ENCODE assay signal across 9 cellular contexts in the genomic region with DNA sequence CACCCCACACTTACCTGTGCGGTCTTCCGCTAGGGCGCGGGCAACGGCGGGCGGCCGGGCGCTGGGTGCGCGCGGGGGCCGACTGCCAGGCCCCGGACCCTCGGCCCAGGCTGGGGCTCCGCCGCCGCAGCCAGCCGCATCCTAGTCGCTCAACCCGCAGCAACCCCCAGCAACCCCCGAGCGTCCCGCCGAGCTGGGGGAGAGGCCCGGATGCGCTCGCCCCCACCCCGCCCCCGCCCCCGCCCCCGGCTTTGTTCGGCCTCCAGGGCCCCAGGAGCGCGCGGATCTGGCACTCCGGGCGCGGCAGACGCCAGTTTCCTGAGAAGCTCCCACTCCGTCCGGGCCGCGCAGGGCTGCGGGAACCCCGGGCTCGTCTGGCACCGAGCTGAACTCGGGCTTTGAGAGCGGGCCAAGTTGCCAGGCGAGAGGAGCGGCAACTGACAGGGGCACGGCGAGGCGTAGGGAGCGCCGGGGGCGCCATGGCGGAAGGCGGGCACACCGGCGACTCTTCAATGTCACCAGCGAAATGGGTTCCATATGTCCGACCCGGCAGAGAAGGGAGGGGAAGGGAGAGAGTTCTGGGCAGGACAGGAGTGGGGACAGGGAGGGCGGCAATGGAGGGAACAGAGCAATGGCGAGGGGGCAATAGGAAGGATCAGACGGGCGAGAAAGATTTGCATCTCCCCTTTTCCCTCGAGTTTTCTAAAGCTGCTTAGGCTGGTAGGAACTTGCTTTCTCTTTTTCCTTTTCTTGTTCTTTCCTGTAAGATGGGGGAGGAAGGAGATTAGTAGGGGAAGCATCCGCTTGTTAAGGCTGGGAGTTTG. TPM values are rescaled to one million over a fixed set of nuclear protein-coding genes. Genes with fewer than 3 reads are reported as not detected.
DNase-seq lines count a peak whose midpoint lies in the region; ATAC-seq, FAIRE-seq and TF ChIP-seq lines count a peak whose summit lies in the region.
"Had no signal": no experiment of that assay in that cellular context is flagged by ENCODE, and none has a peak within 500 bp of the region (broad histone marks: within the 10 kb centered on the region; RNA-seq: fewer than 3 reads in every experiment).

No MANE protein-coding gene starts in this region.

- TF ChIP-seq CTCF in astrocyte (IDR thresholded peaks at IDR 0.05; ENCODE audit: insufficient read depth, low read depth, low read length) (no peak), kidney (IDR thresholded peaks at IDR 0.05; ENCODE audit: borderline replicate concordance, extremely low read depth, insufficient read depth) (no peak)

- H3K27ac Mint-ChIP-seq in astrocyte (ENCODE audit: unreplicated experiment), result no peak overlapping the region
- no peak overlapping the region for H3K27ac Mint-ChIP-seq in activated CD8-positive, alpha-beta memory T cell treated with anti-CD3 and anti-CD28 coated beads, Interleukin-2, amount 10 ng/mL, durations not matched to agents 7 days and 5 days

- H3K4me3 ChIP-seq in HUES64 (ENCODE audit: low read length) (peak overlapping the region; percentile 31), astrocyte (ENCODE audit: insufficient read depth, low read depth, low read length) (peak overlapping the region; percentile 58), kidney (ENCODE audit: low read length in 2 of 2) (peak overlapping the region; percentile 45 to 54), skin epidermis (peak overlapping the region; percentile 11 to 40 (median 27))

- H3K36me3 Mint-ChIP-seq in astrocyte (ENCODE audit: low read depth, unreplicated experiment), result no peaks in the 10 kb centered on the region
- peaks cover 1% of the 10 kb centered on the region for H3K36me3 Mint-ChIP-seq in activated CD8-positive, alpha-beta memory T cell treated with anti-CD3 and anti-CD28 coated beads, Interleukin-2, amount 10 ng/mL, durations not matched to agents 7 days and 5 days

- H3K27ac ChIP-seq in HUES64 (ENCODE audit: low read depth, low read length), result no peak overlapping the region
- H3K27ac ChIP-seq in astrocyte (ENCODE audit: low read depth, low read length), result peak overlapping the region; percentile 65
- H3K27ac ChIP-seq in kidney (ENCODE audit: low read depth in 2 of 2, low read length in 2 of 2), result peak overlapping the region; percentile 77 to 78
- peak overlapping the region in 17 of 21 experiments; percentile 1 to 82 (median 55) for H3K27ac ChIP-seq in skin epidermis

- WGBS in HUES64, result under 1% methylated on average over 71 of the region's 71 CpGs

- H3K9ac ChIP-seq in HUES64 (ENCODE audit: low read depth, low read length) (no peak overlapping the region), astrocyte (ENCODE audit: low read length) (peak overlapping the region; percentile 79), kidney (ENCODE audit: low read length in 2 of 2) (peak overlapping the region in 1 of 2 donors; percentile 65)

- no peaks in the 10 kb centered on the region for H3K4me1 Mint-ChIP-seq in astrocyte (ENCODE audit: low read depth, unreplicated experiment)
- H3K4me1 Mint-ChIP-seq in activated CD8-positive, alpha-beta memory T cell treated with anti-CD3 and anti-CD28 coated beads, Interleukin-2, amount 10 ng/mL, durations not matched to agents 7 days and 5 days, result peaks cover 14% of the 10 kb centered on the region

- H3K79me2 ChIP-seq in astrocyte (ENCODE audit: insufficient read depth, low read length), result peaks cover 94% of the 10 kb centered on the region

- H3K36me3 ChIP-seq in HUES64 (ENCODE audit: insufficient read depth, low read length) (no peaks in the 10 kb centered on the region), astrocyte (ENCODE audit: insufficient read depth, low read length) (no peaks in the 10 kb centered on the region), kidney (ENCODE audit: control insufficient read depth in 1 of 2, insufficient read depth in 2 of 2, low read length in 2 of 2) (peaks cover 2 to 5% of the 10 kb centered on the region in 2 donors)

- H3K4me3 Mint-ChIP-seq in astrocyte (ENCODE audit: unreplicated experiment), result no peak overlapping the region
- no peak overlapping the region for H3K4me3 Mint-ChIP-seq in activated CD8-positive, alpha-beta memory T cell treated with anti-CD3 and anti-CD28 coated beads, Interleukin-2, amount 10 ng/mL, durations not matched to agents 7 days and 5 days

- intact Hi-C loops in kidney (cut with DNase I), result no loop called here

- H4K20me1 ChIP-seq in astrocyte (ENCODE audit: insufficient read depth, low read length), result peaks cover 9% of the 10 kb centered on the region

- H3K4me2 ChIP-seq in astrocyte (ENCODE audit: low read length), result peak overlapping the region; percentile 86

- peaks cover 45% of the 10 kb centered on the region for H3K27me3 Mint-ChIP-seq in astrocyte (ENCODE audit: low read depth, unreplicated experiment)
- peaks cover 4% of the 10 kb centered on the region for H3K27me3 Mint-ChIP-seq in activated CD8-positive, alpha-beta memory T cell treated with anti-CD3 and anti-CD28 coated beads, Interleukin-2, amount 10 ng/mL, durations not matched to agents 7 days and 5 days

- CTCF ChIA-PET in activated CD8-positive, alpha-beta memory T cell treated with anti-CD3 and anti-CD28 coated beads, Interleukin-2, amount 10 ng/mL, durations not matched to agents 7 days and 5 days (lab: Charles Lee), result interaction anchor here (0.6 to 2.1 kb wide), 2 partner anchors 8 to 72 kb away, joined by 4 to 7 read pairs; no protein-coding TSS in a partner anchor

- H3K9me3 ChIP-seq in HUES64 (ENCODE audit: insufficient read depth, low read depth, low read length) (no peaks in the 10 kb centered on the region), astrocyte (ENCODE audit: insufficient read depth, low read depth, low read length) (no peaks in the 10 kb centered on the region), kidney (ENCODE audit: control insufficient read depth in 1 of 2, low read length in 2 of 2) (no peaks in the 10 kb centered on the region)

- peaks cover 100% of the 10 kb centered on the region for H3K27me3 ChIP-seq in HUES64 (ENCODE audit: insufficient read depth, low read length)
- H3K27me3 ChIP-seq in astrocyte (ENCODE audit: insufficient read depth, low read length), result peaks cover 85% of the 10 kb centered on the region

- H3K4me1 ChIP-seq in HUES64 (ENCODE audit: insufficient read depth, low read length) (peaks cover 13% of the 10 kb centered on the region), astrocyte (ENCODE audit: insufficient read depth, low read length) (peaks cover 24% of the 10 kb centered on the region), kidney (ENCODE audit: control insufficient read depth in 1 of 2, insufficient read depth in 1 of 2, low read depth in 1 of 2, low read length in 2 of 2) (peaks cover 56 to 62% of the 10 kb centered on the region in 2 donors)

- DNase-seq in astrocyte (ENCODE audit: low read depth) (no peak), kidney (peak; percentile 79), COLO829 (ENCODE audit: low spot score) (no peak)
- DNase-seq in activated CD8-positive, alpha-beta memory T cell treated with anti-CD3 and anti-CD28 coated beads, Interleukin-2, amount 10 ng/mL, durations not matched to agents 7 days and 5 days, result no peak
- DNase-seq: glutamatergic neuron had no signal

- ATAC-seq in activated CD8-positive, alpha-beta memory T cell treated with anti-CD3 and anti-CD28 coated beads, Interleukin-2, amount 10 ng/mL, durations not matched to agents 7 days and 5 days, result no peak
- ATAC-seq in HG03159 (IDR thresholded peaks at IDR 0.05; ENCODE audit: unreplicated experiment), result no peak
- no peak for ATAC-seq in GM18861 (IDR thresholded peaks at IDR 0.05; ENCODE audit: unreplicated experiment)

- H2AFZ ChIP-seq in astrocyte (ENCODE audit: low read depth, low read length), result no peak overlapping the region

- FAIRE-seq in astrocyte (lab: Jason Lieb, UNC) (no peak), kidney (lab: Jason Lieb, UNC) (no peak)

- H3K9me3 Mint-ChIP-seq in astrocyte (ENCODE audit: unreplicated experiment), result peaks cover 20% of the 10 kb centered on the region
- no peaks in the 10 kb centered on the region for H3K9me3 Mint-ChIP-seq in activated CD8-positive, alpha-beta memory T cell treated with anti-CD3 and anti-CD28 coated beads, Interleukin-2, amount 10 ng/mL, durations not matched to agents 7 days and 5 days (ENCODE audit: low read depth)

RNA-seq across cellular contexts. Expression of a gene that starts 13.7 kb away (rescaled TPM):
- 0.45 TPM for polyA plus RNA-seq in HUES64 (2013, experiment 1 of 2)
- polyA plus RNA-seq in HUES64 (2013, experiment 2 of 2), result 0.95 TPM
- total RNA-seq in astrocyte (not detected in 2 replicates), kidney (22.6 TPM)
- polyA plus RNA-seq in kidney (ENCODE audit: insufficient read depth, low read depth, low replicate concordance), result 4.4 TPM
- 1 to 10 TPM; 7.8 TPM for total RNA-seq in activated CD8-positive, alpha-beta memory T cell treated with anti-CD3 and anti-CD28 coated beads, Interleukin-2, amount 10 ng/mL, durations not matched to agents 7 days and 5 days

RNA-seq across cellular contexts. Expression of a gene that starts 19.5 kb away (rescaled TPM):
- 24.6 TPM for polyA plus RNA-seq in HUES64 (2013, experiment 1 of 2)
- 44.5 TPM for polyA plus RNA-seq in HUES64 (2013, experiment 2 of 2)
- total RNA-seq in astrocyte, result 0.41 and 1.8 TPM in 2 replicates
- total RNA-seq in kidney, result 61.9 TPM
- polyA plus RNA-seq in kidney (ENCODE audit: insufficient read depth, low read depth, low replicate concordance), result 30.7 TPM
- total RNA-seq in activated CD8-positive, alpha-beta memory T cell treated with anti-CD3 and anti-CD28 coated beads, Interleukin-2, amount 10 ng/mL, durations not matched to agents 7 days and 5 days, result 10 to 100 TPM; 17.2 to 17.5 TPM

RNA-seq across cellular contexts. Expression of a gene that starts 25.6 kb away (rescaled TPM):
- 3.7 TPM for polyA plus RNA-seq in HUES64 (2013, experiment 1 of 2)
- 9.1 TPM for polyA plus RNA-seq in HUES64 (2013, experiment 2 of 2)
- total RNA-seq in astrocyte (not detected in 2 replicates), kidney (99.0 TPM)
- 12.1 TPM for polyA plus RNA-seq in kidney (ENCODE audit: insufficient read depth, low read depth, low replicate concordance)
- total RNA-seq in activated CD8-positive, alpha-beta memory T cell treated with anti-CD3 and anti-CD28 coated beads, Interleukin-2, amount 10 ng/mL, durations not matched to agents 7 days and 5 days, result 10 to 100 TPM; 11.9 to 12.9 TPM

RNA-seq across cellular contexts. Expression of a gene that starts 29.2 kb away (rescaled TPM):
- polyA plus RNA-seq in HUES64 (2013, experiment 1 of 2), result 0.40 TPM
- 0.63 TPM for polyA plus RNA-seq in HUES64 (2013, experiment 2 of 2)
- not detected in 2 replicates for total RNA-seq in astrocyte
- total RNA-seq in kidney, result 27.0 TPM
- polyA plus RNA-seq in kidney (ENCODE audit: insufficient read depth, low read depth, low replicate concordance), result 12.3 TPM
- under 1 TPM in 1 of 2 experiments, not detected in 1; 0.16 TPM for total RNA-seq in activated CD8-positive, alpha-beta memory T cell treated with anti-CD3 and anti-CD28 coated beads, Interleukin-2, amount 10 ng/mL, durations not matched to agents 7 days and 5 days

RNA-seq across cellular contexts. Expression of a gene that starts 33.6 kb away (rescaled TPM):
- 16.3 TPM for polyA plus RNA-seq in HUES64 (2013, experiment 1 of 2)
- 23.6 TPM for polyA plus RNA-seq in HUES64 (2013, experiment 2 of 2)
- total RNA-seq in astrocyte (not detected in 2 replicates), kidney (not detected)
- polyA plus RNA-seq in kidney (ENCODE audit: insufficient read depth, low read depth, low replicate concordance), result not detected
- not detected for total RNA-seq in activated CD8-positive, alpha-beta memory T cell treated with anti-CD3 and anti-CD28 coated beads, Interleukin-2, amount 10 ng/mL, durations not matched to agents 7 days and 5 days

Comparison
In these comparisons a context has a peak if more than half of its experiments do, and no peak if none do; other contexts are left out.
1. RNA of a gene that starts 25.6 kb away (total RNA-seq): 99.0 TPM in kidney (single experiment) and 11.9 to 12.9 TPM in activated CD8-positive, alpha-beta memory T cell treated with anti-CD3 and anti-CD28 coated beads, Interleukin-2, amount 10 ng/mL, durations not matched to agents 7 days and 5 days; not detected in astrocyte; every median in the first group is over 10 times any median in the second.
2. Peak in every context shown above with its lines, with median percentiles within 50 percentile points of each other: H3K4me3 ChIP-seq.